2 cellular contexts compared by ENCODE assay signal in the genomic region with DNA sequence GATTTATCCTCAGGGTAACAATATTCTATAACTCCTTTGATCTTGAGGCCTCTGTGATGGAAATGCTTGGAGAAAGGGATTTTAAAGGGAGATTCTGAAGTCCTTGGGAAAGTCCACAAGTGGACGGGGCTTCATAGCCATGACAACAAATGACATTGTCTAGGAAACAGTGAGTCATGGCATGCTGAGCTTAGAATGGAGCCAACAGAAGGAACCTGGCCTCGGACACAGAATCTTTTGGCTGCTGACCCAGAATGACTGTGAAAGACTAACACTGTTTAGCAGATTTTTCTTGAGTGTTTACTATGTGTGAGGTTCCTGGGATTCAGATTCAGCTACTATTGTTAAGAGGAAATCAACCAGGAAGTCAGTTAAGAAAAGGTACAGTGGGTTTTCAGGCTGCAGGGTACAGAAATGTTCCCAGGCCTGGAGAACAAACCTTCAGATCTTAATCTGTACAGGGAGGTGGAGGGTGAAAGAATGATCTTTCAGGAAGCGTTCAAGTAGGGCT.
TF ChIP-seq lines count a peak whose summit lies in the region.

No MANE protein-coding gene starts in this region.

TF ChIP-seq in A549, 52 proteins besides CTCF, POLR2A, EP300 and RAD21:
- no peak for TF ChIP-seq FOXS1 (CRISPR knock-in tag; IDR thresholded peaks at IDR 0.05)
- peak; percentile 7 for TF ChIP-seq MAFK (IDR thresholded peaks at IDR 0.05; ENCODE audit: partially characterized antibody)
- TF ChIP-seq, protein P1, sequence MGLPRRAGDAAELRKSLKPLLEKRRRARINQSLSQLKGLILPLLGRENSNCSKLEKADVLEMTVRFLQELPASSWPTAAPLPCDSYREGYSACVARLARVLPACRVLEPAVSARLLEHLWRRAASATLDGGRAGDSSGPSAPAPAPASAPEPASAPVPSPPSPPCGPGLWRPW (IDR thresholded peaks at IDR 0.05) = no peak
- TF ChIP-seq EHMT2 (IDR thresholded peaks at IDR 0.05; ENCODE audit: low read depth) = no peak
- peak; percentile 45; the same call in 1 of the 2 replicates for TF ChIP-seq GATA3 (IDR thresholded peaks at IDR 0.05; ENCODE audit: borderline replicate concordance)
- TF ChIP-seq CEBPB (IDR thresholded peaks at IDR 0.05) = peak in 1 of 2 experiments; percentile 19; a peak in 1 of 4 replicates
- peak; percentile 79; the same call in 1 of the 2 replicates for TF ChIP-seq RFX5 (IDR thresholded peaks at IDR 0.05)
- TF ChIP-seq, protein P2, sequence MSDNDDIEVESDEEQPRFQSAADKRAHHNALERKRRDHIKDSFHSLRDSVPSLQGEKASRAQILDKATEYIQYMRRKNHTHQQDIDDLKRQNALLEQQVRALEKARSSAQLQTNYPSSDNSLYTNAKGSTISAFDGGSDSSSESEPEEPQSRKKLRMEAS (IDR thresholded peaks at IDR 0.05) = peak; percentile 42; the same call in 1 of the 2 replicates
- 0 out of 5 replicates have a peak, but pooled peaks have one; percentile 25 to 44 for TF ChIP-seq JUN (IDR thresholded peaks at IDR 0.05)
- no peak for TF ChIP-seq POLR2AphosphoS2 (conservative IDR thresholded peaks at IDR 0.05; ENCODE audit: low read length)
- TF ChIP-seq JUNB (IDR thresholded peaks at IDR 0.05) = peak; percentile 62
- peak; percentile 21; the same call in 1 of the 2 replicates for TF ChIP-seq FOSL2 (IDR thresholded peaks at IDR 0.05)
- TF ChIP-seq FOSL2 (CRISPR knock-in tag; IDR thresholded peaks at IDR 0.05) = peak; percentile 90
- TF ChIP-seq, protein P3, sequence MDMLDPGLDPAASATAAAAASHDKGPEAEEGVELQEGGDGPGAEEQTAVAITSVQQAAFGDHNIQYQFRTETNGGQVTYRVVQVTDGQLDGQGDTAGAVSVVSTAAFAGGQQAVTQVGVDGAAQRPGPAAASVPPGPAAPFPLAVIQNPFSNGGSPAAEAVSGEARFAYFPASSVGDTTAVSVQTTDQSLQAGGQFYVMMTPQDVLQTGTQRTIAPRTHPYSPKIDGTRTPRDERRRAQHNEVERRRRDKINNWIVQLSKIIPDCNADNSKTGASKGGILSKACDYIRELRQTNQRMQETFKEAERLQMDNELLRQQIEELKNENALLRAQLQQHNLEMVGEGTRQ (IDR thresholded peaks at IDR 0.05) = no peak
- TF ChIP-seq ZSCAN20 (CRISPR knock-in tag; IDR thresholded peaks at IDR 0.05) = peak; percentile 2; the same call in 1 of the 2 replicates

TF ChIP-seq in H1, 55 proteins besides CTCF, POLR2A, EP300 and RAD21:
- no peak for TF ChIP-seq NANOG (IDR thresholded peaks at IDR 0.05; ENCODE audit: insufficient read depth, low read depth, low read length, poor library complexity, severe bottlenecking)
- TF ChIP-seq HDAC6 (IDR thresholded peaks at IDR 0.05; ENCODE audit: low read depth, low read length) = no peak
- peak; percentile 66; the same call in 1 of the 2 replicates for TF ChIP-seq JUND (IDR thresholded peaks at IDR 0.05; ENCODE audit: low read length)
